ENCODE assay signal across 6 cellular contexts in the genomic region with DNA sequence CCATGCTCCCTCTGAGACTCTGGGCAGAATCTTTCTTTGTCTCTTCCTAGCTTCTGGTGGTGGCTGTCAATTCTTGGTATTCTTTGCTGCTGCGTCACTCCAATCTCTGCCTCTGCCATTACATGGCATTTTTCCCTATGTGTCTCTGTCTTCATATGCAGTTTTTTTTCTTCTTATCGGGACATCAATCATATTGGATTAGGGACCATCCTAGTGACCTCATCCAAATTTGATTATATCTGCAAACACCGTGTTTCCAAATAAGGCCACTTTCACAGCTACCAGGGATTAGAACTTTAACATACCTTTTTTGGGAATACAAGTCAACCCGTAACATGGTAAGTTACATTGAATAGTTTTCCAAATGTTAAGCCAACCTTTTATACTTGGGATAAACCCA.
"Had no signal": no experiment of that assay in that cellular context is flagged by ENCODE, and none has a peak within 500 bp of the region (broad histone marks: within the 10 kb centered on the region; RNA-seq: fewer than 3 reads in every experiment).

No MANE protein-coding gene starts in this region.

- DNase-seq: IMR-90, KBM-7, KG1 had no signal

- ATAC-seq: HepG2 had no signal

- FAIRE-seq: HepG2, HTR-8/SVneo had no signal

- H3K27ac ChIP-seq: HL-60 had no signal
